In the genomic region with DNA sequence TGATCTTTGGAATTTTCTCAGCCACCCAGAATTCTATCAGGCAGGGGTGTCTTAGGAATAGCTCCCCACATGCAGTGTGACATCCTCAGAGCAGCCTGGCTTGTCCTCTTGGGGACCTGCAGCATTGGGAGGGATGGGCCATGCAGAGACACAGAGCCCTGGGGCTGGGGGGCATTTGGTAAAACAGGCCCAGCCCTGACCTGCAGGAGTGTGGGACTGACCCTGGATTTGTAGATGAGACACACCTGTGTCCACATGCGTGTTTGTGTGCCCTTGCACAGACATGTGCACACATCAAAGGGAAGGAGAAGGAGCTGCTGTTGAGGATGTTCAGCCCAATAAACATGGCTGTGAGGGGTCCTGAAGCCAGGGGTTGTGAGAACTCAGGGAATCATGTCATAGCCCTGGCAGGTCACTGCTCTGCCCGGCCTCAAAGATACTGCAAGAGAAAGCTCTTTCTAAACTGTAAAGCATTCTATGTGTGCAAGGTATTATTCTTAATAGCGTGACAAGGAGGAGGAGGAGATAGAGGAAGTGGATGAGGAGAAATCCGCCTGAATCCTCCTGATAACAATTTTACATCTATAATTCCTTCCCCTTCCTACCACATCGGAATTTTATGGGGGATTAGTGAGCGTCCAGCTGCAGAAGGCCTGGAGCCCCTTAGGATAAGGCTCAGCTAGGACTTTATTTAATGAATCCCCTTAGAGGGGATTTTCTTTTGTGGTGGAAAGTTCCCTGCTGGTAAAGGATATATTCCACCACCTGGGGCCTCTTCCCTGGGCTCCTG, we compare ENCODE assay signal across 2 cellular contexts.
TF ChIP-seq lines count a peak whose summit lies in the region.

No MANE protein-coding gene starts in this region.

TF ChIP-seq in HEK293, 187 proteins besides CTCF, POLR2A, EP300 and RAD21 (continued from another document):
- peak; percentile 24; the same call in 1 of the 2 replicates for TF ChIP-seq ZIC2 (tag by site-specific recombination; IDR thresholded peaks at IDR 0.05)

TF ChIP-seq in H1, 55 proteins besides CTCF, POLR2A, EP300 and RAD21 (continued from another document):
- TF ChIP-seq, protein P1, sequence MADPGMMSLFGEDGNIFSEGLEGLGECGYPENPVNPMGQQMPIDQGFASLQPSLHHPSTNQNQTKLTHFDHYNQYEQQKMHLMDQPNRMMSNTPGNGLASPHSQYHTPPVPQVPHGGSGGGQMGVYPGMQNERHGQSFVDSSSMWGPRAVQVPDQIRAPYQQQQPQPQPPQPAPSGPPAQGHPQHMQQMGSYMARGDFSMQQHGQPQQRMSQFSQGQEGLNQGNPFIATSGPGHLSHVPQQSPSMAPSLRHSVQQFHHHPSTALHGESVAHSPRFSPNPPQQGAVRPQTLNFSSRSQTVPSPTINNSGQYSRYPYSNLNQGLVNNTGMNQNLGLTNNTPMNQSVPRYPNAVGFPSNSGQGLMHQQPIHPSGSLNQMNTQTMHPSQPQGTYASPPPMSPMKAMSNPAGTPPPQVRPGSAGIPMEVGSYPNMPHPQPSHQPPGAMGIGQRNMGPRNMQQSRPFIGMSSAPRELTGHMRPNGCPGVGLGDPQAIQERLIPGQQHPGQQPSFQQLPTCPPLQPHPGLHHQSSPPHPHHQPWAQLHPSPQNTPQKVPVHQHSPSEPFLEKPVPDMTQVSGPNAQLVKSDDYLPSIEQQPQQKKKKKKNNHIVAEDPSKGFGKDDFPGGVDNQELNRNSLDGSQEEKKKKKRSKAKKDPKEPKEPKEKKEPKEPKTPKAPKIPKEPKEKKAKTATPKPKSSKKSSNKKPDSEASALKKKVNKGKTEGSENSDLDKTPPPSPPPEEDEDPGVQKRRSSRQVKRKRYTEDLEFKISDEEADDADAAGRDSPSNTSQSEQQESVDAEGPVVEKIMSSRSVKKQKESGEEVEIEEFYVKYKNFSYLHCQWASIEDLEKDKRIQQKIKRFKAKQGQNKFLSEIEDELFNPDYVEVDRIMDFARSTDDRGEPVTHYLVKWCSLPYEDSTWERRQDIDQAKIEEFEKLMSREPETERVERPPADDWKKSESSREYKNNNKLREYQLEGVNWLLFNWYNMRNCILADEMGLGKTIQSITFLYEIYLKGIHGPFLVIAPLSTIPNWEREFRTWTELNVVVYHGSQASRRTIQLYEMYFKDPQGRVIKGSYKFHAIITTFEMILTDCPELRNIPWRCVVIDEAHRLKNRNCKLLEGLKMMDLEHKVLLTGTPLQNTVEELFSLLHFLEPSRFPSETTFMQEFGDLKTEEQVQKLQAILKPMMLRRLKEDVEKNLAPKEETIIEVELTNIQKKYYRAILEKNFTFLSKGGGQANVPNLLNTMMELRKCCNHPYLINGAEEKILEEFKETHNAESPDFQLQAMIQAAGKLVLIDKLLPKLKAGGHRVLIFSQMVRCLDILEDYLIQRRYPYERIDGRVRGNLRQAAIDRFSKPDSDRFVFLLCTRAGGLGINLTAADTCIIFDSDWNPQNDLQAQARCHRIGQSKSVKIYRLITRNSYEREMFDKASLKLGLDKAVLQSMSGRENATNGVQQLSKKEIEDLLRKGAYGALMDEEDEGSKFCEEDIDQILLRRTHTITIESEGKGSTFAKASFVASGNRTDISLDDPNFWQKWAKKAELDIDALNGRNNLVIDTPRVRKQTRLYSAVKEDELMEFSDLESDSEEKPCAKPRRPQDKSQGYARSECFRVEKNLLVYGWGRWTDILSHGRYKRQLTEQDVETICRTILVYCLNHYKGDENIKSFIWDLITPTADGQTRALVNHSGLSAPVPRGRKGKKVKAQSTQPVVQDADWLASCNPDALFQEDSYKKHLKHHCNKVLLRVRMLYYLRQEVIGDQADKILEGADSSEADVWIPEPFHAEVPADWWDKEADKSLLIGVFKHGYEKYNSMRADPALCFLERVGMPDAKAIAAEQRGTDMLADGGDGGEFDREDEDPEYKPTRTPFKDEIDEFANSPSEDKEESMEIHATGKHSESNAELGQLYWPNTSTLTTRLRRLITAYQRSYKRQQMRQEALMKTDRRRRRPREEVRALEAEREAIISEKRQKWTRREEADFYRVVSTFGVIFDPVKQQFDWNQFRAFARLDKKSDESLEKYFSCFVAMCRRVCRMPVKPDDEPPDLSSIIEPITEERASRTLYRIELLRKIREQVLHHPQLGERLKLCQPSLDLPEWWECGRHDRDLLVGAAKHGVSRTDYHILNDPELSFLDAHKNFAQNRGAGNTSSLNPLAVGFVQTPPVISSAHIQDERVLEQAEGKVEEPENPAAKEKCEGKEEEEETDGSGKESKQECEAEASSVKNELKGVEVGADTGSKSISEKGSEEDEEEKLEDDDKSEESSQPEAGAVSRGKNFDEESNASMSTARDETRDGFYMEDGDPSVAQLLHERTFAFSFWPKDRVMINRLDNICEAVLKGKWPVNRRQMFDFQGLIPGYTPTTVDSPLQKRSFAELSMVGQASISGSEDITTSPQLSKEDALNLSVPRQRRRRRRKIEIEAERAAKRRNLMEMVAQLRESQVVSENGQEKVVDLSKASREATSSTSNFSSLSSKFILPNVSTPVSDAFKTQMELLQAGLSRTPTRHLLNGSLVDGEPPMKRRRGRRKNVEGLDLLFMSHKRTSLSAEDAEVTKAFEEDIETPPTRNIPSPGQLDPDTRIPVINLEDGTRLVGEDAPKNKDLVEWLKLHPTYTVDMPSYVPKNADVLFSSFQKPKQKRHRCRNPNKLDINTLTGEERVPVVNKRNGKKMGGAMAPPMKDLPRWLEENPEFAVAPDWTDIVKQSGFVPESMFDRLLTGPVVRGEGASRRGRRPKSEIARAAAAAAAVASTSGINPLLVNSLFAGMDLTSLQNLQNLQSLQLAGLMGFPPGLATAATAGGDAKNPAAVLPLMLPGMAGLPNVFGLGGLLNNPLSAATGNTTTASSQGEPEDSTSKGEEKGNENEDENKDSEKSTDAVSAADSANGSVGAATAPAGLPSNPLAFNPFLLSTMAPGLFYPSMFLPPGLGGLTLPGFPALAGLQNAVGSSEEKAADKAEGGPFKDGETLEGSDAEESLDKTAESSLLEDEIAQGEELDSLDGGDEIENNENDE (IDR thresholded peaks at IDR 0.05; ENCODE audit: insufficient replicate concordance, low read length) = no peak
- no peak for TF ChIP-seq SP2 (IDR thresholded peaks at IDR 0.05; ENCODE audit: low read length)
- no peak for TF ChIP-seq GTF2F1 (IDR thresholded peaks at IDR 0.05; ENCODE audit: borderline replicate concordance, low read depth, low read length)
- TF ChIP-seq CEBPB (IDR thresholded peaks at IDR 0.05; ENCODE audit: low read depth, low read length) = no peak
- TF ChIP-seq, protein P2, sequence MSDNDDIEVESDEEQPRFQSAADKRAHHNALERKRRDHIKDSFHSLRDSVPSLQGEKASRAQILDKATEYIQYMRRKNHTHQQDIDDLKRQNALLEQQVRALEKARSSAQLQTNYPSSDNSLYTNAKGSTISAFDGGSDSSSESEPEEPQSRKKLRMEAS (IDR thresholded peaks at IDR 0.05) = no peak
- no peak for TF ChIP-seq ATF2 (IDR thresholded peaks at IDR 0.05; ENCODE audit: low read length)
- no peak for TF ChIP-seq ATF3 (IDR thresholded peaks at IDR 0.05; ENCODE audit: insufficient read depth, low read depth, low read length)
- TF ChIP-seq CREB1 (IDR thresholded peaks at IDR 0.05) = no peak
- TF ChIP-seq EZH2 (IDR thresholded peaks at IDR 0.05; ENCODE audit: low read depth, low read length, severe bottlenecking) = no peak
- no peak for TF ChIP-seq TBP (IDR thresholded peaks at IDR 0.05; ENCODE audit: low read depth, low read length)
- TF ChIP-seq SUZ12 (IDR thresholded peaks at IDR 0.05; ENCODE audit: low read length) = no peak
- no peak for TF ChIP-seq POU5F1 (IDR thresholded peaks at IDR 0.05; ENCODE audit: low read depth, low read length)
